In the genomic region with DNA sequence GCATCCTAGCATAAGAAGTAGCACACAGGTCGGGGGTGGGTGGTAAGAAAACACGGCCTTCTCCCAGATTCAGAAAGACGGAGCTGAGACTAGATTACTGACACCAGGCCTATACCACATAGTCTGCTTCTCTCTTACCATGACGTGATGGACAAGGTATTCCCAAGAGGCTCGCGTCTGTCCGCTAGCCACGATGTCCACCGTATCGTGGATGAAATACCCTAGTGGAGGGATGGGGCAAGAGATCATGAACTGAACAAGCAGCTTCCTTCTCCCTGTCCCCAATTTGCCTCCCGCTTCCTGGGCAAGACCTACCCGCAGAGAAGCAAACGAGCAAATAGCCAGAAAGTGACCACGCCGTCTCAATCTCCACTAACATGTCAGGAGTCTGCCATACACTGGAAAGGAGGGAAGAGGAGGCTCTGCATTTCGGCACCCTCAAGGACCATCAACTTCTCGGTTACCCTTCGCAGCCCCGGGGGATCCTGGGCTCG, we compare ENCODE assay signal across 1 cellular context.
TF ChIP-seq lines count a peak whose summit lies in the region.

No MANE protein-coding gene starts in this region.

TF ChIP-seq in A549, 52 proteins besides CTCF, POLR2A, EP300 and RAD21 (continued from another document):
- TF ChIP-seq USF2 (IDR thresholded peaks at IDR 0.05) (no peak), HOXB13 (CRISPR knock-in tag; IDR thresholded peaks at IDR 0.05; ENCODE audit: low read depth) (no peak), PBX3 (IDR thresholded peaks at IDR 0.05) (peak; percentile 65), RCOR1 (IDR thresholded peaks at IDR 0.05; ENCODE audit: low read depth, low read length) (no peak), RARB (CRISPR knock-in tag; IDR thresholded peaks at IDR 0.05) (peak; percentile 89), HOXA7 (CRISPR knock-in tag; IDR thresholded peaks at IDR 0.05) (peak; percentile 55; the same call in 1 of the 2 replicates), PHF8 (IDR thresholded peaks at IDR 0.05; ENCODE audit: borderline replicate concordance, low read depth) (no peak)
- TF ChIP-seq, protein P1, sequence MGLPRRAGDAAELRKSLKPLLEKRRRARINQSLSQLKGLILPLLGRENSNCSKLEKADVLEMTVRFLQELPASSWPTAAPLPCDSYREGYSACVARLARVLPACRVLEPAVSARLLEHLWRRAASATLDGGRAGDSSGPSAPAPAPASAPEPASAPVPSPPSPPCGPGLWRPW (IDR thresholded peaks at IDR 0.05) = no peak
- TF ChIP-seq, protein P2, sequence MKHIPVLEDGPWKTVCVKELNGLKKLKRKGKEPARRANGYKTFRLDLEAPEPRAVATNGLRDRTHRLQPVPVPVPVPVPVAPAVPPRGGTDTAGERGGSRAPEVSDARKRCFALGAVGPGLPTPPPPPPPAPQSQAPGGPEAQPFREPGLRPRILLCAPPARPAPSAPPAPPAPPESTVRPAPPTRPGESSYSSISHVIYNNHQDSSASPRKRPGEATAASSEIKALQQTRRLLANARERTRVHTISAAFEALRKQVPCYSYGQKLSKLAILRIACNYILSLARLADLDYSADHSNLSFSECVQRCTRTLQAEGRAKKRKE (CRISPR knock-in tag; IDR thresholded peaks at IDR 0.05; ENCODE audit: low read depth) = no peak
TF ChIP-seq in A549: peak in this region for 9.
